Comparison of ENCODE assay signal across 27 cellular contexts in the genomic region with DNA sequence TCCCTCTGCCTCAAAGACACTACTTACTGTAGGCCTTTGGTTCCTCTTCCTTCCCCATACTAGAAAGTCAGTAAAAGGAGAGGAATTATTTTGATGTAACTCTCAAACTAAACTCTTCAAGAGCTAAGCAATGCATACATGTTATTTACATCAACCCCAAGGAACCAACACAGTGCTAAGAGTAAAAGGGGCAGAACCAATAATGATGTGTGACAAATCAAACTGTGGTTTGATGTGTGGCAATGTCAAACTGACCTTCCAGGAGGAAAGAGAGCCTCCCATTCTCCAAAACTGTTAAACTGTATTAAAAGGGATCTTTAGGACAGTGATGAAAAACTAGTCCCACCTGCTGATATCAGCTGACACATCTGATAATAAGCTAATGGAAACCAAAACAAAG. TPM values are rescaled to one million over a fixed set of nuclear protein-coding genes. Genes with fewer than 3 reads are reported as not detected.
DNase-seq lines count a peak whose midpoint lies in the region; ATAC-seq, FAIRE-seq and TF ChIP-seq lines count a peak whose summit lies in the region.
"Had no signal": no experiment of that assay in that cellular context is flagged by ENCODE, and none has a peak within 500 bp of the region (broad histone marks: within the 10 kb centered on the region; RNA-seq: fewer than 3 reads in every experiment).

No MANE protein-coding gene starts in this region.

- no peaks in the 10 kb centered on the region for H3K27me3 Mint-ChIP-seq in activated naive CD8-positive, alpha-beta T cell treated with anti-CD3 and anti-CD28 coated beads for 36 hours
- no peaks in the 10 kb centered on the region for H3K27me3 Mint-ChIP-seq in activated naive CD8-positive, alpha-beta T cell treated with anti-CD3 and anti-CD28 coated beads, Interleukin-2, amount 50 U/mL, for 24 hours
- H3K27me3 Mint-ChIP-seq: B cell; CD4-positive, alpha-beta memory T cell; CD4-positive, CD25-positive, alpha-beta regulatory T cell; CD8-positive, alpha-beta memory T cell had no signal

- H3K4me1 ChIP-seq in HEK293 (ENCODE audit: control insufficient read depth, insufficient read depth, low read length) (no peaks in the 10 kb centered on the region), K562 (replicated peaks in 1 of 2; ENCODE audit: control insufficient read depth in 2 of 2, insufficient read depth in 2 of 2, low read length in 2 of 2) (no peaks in the 10 kb centered on the region; a peak in 1 of 5 replicates), BE2C (no peaks in the 10 kb centered on the region)
- H3K4me1 ChIP-seq: A549, BLaER1 had no signal

- TF ChIP-seq RAD21 in K562 (CRISPR knock-in tag; conservative IDR thresholded peaks at IDR 0.05 in 1 of 2, IDR thresholded peaks at IDR 0.05 in 1 of 2): no peak

- H3K9me3 Mint-ChIP-seq in activated naive CD8-positive, alpha-beta T cell treated with anti-CD3 and anti-CD28 coated beads for 36 hours: no peaks in the 10 kb centered on the region
- H3K9me3 Mint-ChIP-seq in activated naive CD8-positive, alpha-beta T cell treated with anti-CD3 and anti-CD28 coated beads, Interleukin-2, amount 50 U/mL, for 24 hours: no peaks in the 10 kb centered on the region
- H3K9me3 Mint-ChIP-seq: CD14-positive monocyte; CD4-positive, alpha-beta memory T cell; CD8-positive, alpha-beta memory T cell had no signal

- no peaks in the 10 kb centered on the region for H3K9me1 ChIP-seq in K562 (ENCODE audit: control insufficient read depth, insufficient read depth, low read length)

- peaks cover 18% of the 10 kb centered on the region for H3K36me3 Mint-ChIP-seq in activated naive CD8-positive, alpha-beta T cell treated with anti-CD3 and anti-CD28 coated beads for 36 hours
- peaks cover 29% of the 10 kb centered on the region for H3K36me3 Mint-ChIP-seq in activated naive CD8-positive, alpha-beta T cell treated with anti-CD3 and anti-CD28 coated beads, Interleukin-2, amount 50 U/mL, for 24 hours (ENCODE audit: low read depth)

- H3K27me3 ChIP-seq in K562 (ENCODE audit: control insufficient read depth in 2 of 2, insufficient read depth in 2 of 2, low read length in 2 of 2) (no peaks in the 10 kb centered on the region), BE2C (no peaks in the 10 kb centered on the region)
- H3K27me3 ChIP-seq: BLaER1 had no signal

- no peak for TF ChIP-seq CTCF in HEK293 (tag by site-specific recombination; IDR thresholded peaks at IDR 0.05)
- TF ChIP-seq CTCF in K562 (IDR thresholded peaks at IDR 0.05 in 2 of 3, conservative IDR thresholded peaks at IDR 0.05 in 1 of 3; ENCODE audit: insufficient read depth in 2 of 3, low read depth in 1 of 3, low read length in 3 of 3): no peak
- TF ChIP-seq CTCF in BE2C (IDR thresholded peaks at IDR 0.05; ENCODE audit: low read depth, low read length): no peak

- H3K79me2 ChIP-seq in K562 (ENCODE audit: control insufficient read depth, insufficient read depth, low read length): no peaks in the 10 kb centered on the region

- no peak for ATAC-seq in activated naive CD8-positive, alpha-beta T cell treated with anti-CD3 and anti-CD28 coated beads, Interleukin-2, amount 50 U/mL, for 24 hours
- no peak for ATAC-seq in K562
- no peak for ATAC-seq in HG03175 (IDR thresholded peaks at IDR 0.05; ENCODE audit: unreplicated experiment)
- ATAC-seq: A549, GM12878 had no signal

- H3K4me3 ChIP-seq in HEK293 (ENCODE audit: low read depth, low read length) (no peak overlapping the region), K562 (no peak overlapping the region), BE2C (ENCODE audit: low read depth, low read length) (no peak overlapping the region)
- H3K4me3 ChIP-seq: A549, BLaER1, GM12878 had no signal

- H3K9ac ChIP-seq in K562 (ENCODE audit: insufficient read depth in 1 of 2, low read depth in 2 of 2, low read length in 2 of 2): no peak overlapping the region
- H3K9ac ChIP-seq: BLaER1 had no signal

- H3K9me3 ChIP-seq in HEK293 (ENCODE audit: control insufficient read depth, insufficient read depth, low read depth, low read length): no peaks in the 10 kb centered on the region
- H3K9me3 ChIP-seq in K562 (replicated peaks; ENCODE audit: control insufficient read depth, insufficient read depth, low read depth, low read length): no peaks in the 10 kb centered on the region
- H3K9me3 ChIP-seq in BE2C: no peaks in the 10 kb centered on the region
- H3K9me3 ChIP-seq: A549, BLaER1 had no signal

- no TSS peak for BruUV-seq in K562 (replicated peaks; lab: Mats Ljungman, UMichigan)

- peak overlapping the region; percentile 11 for H3K27ac Mint-ChIP-seq in activated naive CD8-positive, alpha-beta T cell treated with anti-CD3 and anti-CD28 coated beads for 36 hours
- no peak overlapping the region for H3K27ac Mint-ChIP-seq in activated naive CD8-positive, alpha-beta T cell treated with anti-CD3 and anti-CD28 coated beads, Interleukin-2, amount 50 U/mL, for 24 hours
- H3K27ac Mint-ChIP-seq: B cell; CD4-positive, CD25-positive, alpha-beta regulatory T cell had no signal

- no peak overlapping the region for H3K27ac ChIP-seq in HEK293 (ENCODE audit: extremely low read depth, low read depth, low read length)
- no peak overlapping the region for H3K27ac ChIP-seq in K562 (ENCODE audit: extremely low read depth, low read depth, low read length)
- H3K27ac ChIP-seq: 22Rv1, A549, BLaER1 had no signal

- DNase-seq in activated naive CD8-positive, alpha-beta T cell treated with anti-CD3 and anti-CD28 coated beads for 36 hours: no peak
- no peak for DNase-seq in activated naive CD8-positive, alpha-beta T cell treated with anti-CD3 and anti-CD28 coated beads, Interleukin-2, amount 50 U/mL, for 24 hours
- DNase-seq in K562 (ENCODE audit: extremely low read depth in 1 of 4, low spot score in 3 of 4) (no peak), BE2C (no peak)
- DNase-seq: AML-193; C1 segment of cervical spinal cord; CD4-positive, alpha-beta memory T cell; CD4-positive, CD25-positive, alpha-beta regulatory T cell; CD8-positive, alpha-beta memory T cell; COR-L47; DMS 273 treated with DMSO at 0.1 percent for 48 hours; DMS153; DMS53; DMS79; DND-41; EL; GDM1 had no signal

- in situ Hi-C loops in K562 (cut with MboI): no loop called here

- no peak for FAIRE-seq in K562 (lab: Jason Lieb, UNC)
- FAIRE-seq: A549, GM12878, GM12892, GM18507 had no signal

- no peak overlapping the region for H2AFZ ChIP-seq in K562 (ENCODE audit: low read depth, low read length)

- no peaks in the 10 kb centered on the region; the same call in none of the 2 replicates for H4K20me1 ChIP-seq in K562 (replicated peaks; ENCODE audit: control insufficient read depth, insufficient read depth, low read length)

- intact Hi-C loops in K562 (cut with micrococcal nuclease): no loop called here

- POLR2A ChIA-PET in HEK293 (lab: Yijun Ruan, JAX): interaction anchor here (0.7 to 1.0 kb wide), 2 partner anchors 34 to 69 kb away, joined by 4 read pairs; no protein-coding TSS in a partner anchor
- POLR2A ChIA-PET in K562 (lab: Yijun Ruan, JAX): interaction anchor here (0.7 to 0.8 kb wide), 2 partner anchors 109 to 374 kb away, joined by 3 read pairs; no protein-coding TSS in a partner anchor

- H3K4me2 ChIP-seq in K562 (ENCODE audit: insufficient read depth, low read length): no peak overlapping the region
- H3K4me2 ChIP-seq: A549, BLaER1 had no signal

- no peak for TF ChIP-seq EP300 in K562 (IDR thresholded peaks at IDR 0.05; ENCODE audit: low read length)

- no peak for TF ChIP-seq POLR2A in K562 (conservative IDR thresholded peaks at IDR 0.05)

- CTCF ChIA-PET in HEK293 (lab: Yijun Ruan, JAX) (interaction anchor here (1.0 kb wide), 1 partner anchor 16 kb away, joined by 3 read pairs; no protein-coding TSS in a partner anchor), K562 (lab: Yijun Ruan, JAX; ENCODE audit: low intra/inter-chr PET ratio) (no interaction called here)

- H3K4me3 Mint-ChIP-seq in activated naive CD8-positive, alpha-beta T cell treated with anti-CD3 and anti-CD28 coated beads for 36 hours: no peak overlapping the region
- no peak overlapping the region for H3K4me3 Mint-ChIP-seq in activated naive CD8-positive, alpha-beta T cell treated with anti-CD3 and anti-CD28 coated beads, Interleukin-2, amount 50 U/mL, for 24 hours
- H3K4me3 Mint-ChIP-seq: B cell; CD14-positive monocyte; CD4-positive, alpha-beta memory T cell; CD4-positive, CD25-positive, alpha-beta regulatory T cell; CD8-positive, alpha-beta memory T cell had no signal

- H3K4me1 Mint-ChIP-seq in activated naive CD8-positive, alpha-beta T cell treated with anti-CD3 and anti-CD28 coated beads for 36 hours: no peaks in the 10 kb centered on the region
- H3K4me1 Mint-ChIP-seq in activated naive CD8-positive, alpha-beta T cell treated with anti-CD3 and anti-CD28 coated beads, Interleukin-2, amount 50 U/mL, for 24 hours: no peaks in the 10 kb centered on the region
- H3K4me1 Mint-ChIP-seq: B cell; CD4-positive, alpha-beta memory T cell; CD4-positive, CD25-positive, alpha-beta regulatory T cell; CD8-positive, alpha-beta memory T cell had no signal

- H3K36me3 ChIP-seq in HEK293 (ENCODE audit: control insufficient read depth in 2 of 2, insufficient read depth in 1 of 2, low read length in 2 of 2) (peaks cover 13 to 71% of the 10 kb centered on the region in 2 experiments; a peak in 2 of 3 replicates), K562 (ENCODE audit: control insufficient read depth, insufficient read depth, low read length) (peaks cover 55% of the 10 kb centered on the region), BE2C (peaks cover 50% of the 10 kb centered on the region)

RNA-seq across cellular contexts. Expression of gene NDUFAB1, which starts 15.7 kb away (rescaled TPM):
- 100 to 1,000 TPM; 175 to 183 TPM for total RNA-seq in activated naive CD8-positive, alpha-beta T cell treated with anti-CD3 and anti-CD28 coated beads for 36 hours
- 39.9 and 62.7 TPM in 2 replicates for total RNA-seq in K562 (2011; cell fraction: chromatin; rRNA removed; ENCODE audit: low replicate concordance)
- 38.2 and 39.7 TPM in 2 replicates for total RNA-seq in K562 (2011; cell fraction: nucleolus; rRNA removed)
- 52.5 and 65.8 TPM in 2 replicates for total RNA-seq in K562 (2011; cell fraction: nucleoplasm; rRNA removed)
- total RNA-seq in K562 (2014; rRNA removed) (355 and 382 TPM in 2 replicates), K562 (2014; rRNA removed; fragmentation: Illumina TruSeq; extraction: Trizol) (234 and 245 TPM in 2 replicates), K562 (2015; rRNA removed; fragmentation: Illumina TruSeq; extraction: Trizol) (215 and 235 TPM in 2 replicates), K562 (2021) (238 and 260 TPM in 2 replicates)
- polyA plus RNA-seq in K562 (2011; rRNA removed) (246 and 317 TPM in 2 replicates), K562 (2014; fragmentation: Illumina TruSeq; extraction: Trizol) (143 and 182 TPM in 2 replicates), K562 (2014; fragmentation: Nextera tagmentation; extraction: Ambion mirVana) (100 to 1,000 TPM; 123 to 240 TPM), K562 (2014; rRNA removed) (481 and 558 TPM in 2 replicates)
- 350 and 532 TPM in 2 replicates for polyA plus RNA-seq in K562 (2011; cell fraction: cytosol; rRNA removed)
- polyA plus RNA-seq in K562 (2011; cell fraction: nucleus; rRNA removed): 78.8 and 89.0 TPM in 2 replicates
- 168 and 302 TPM in 2 replicates for polyA plus RNA-seq in K562 (2012)
- 77.6 and 92.4 TPM in 2 replicates for polyA minus RNA-seq in K562 (2011; rRNA and poly(A)+ RNA removed)
- 86.8 and 89.9 TPM in 2 replicates for polyA minus RNA-seq in K562 (2011; cell fraction: cytosol; rRNA and poly(A)+ RNA removed)
- polyA minus RNA-seq in K562 (2011; cell fraction: nucleus; rRNA and poly(A)+ RNA removed): 16.8 and 23.7 TPM in 2 replicates
- 312 TPM for polyA plus RNA-seq in BE2C (2012; ENCODE audit: insufficient read depth, insufficient read length, low read depth)

RNA-seq across cellular contexts. Expression of gene UBFD1, which starts 22.9 kb away (rescaled TPM):
- 10 to 100 TPM; 60.4 to 62.7 TPM for total RNA-seq in activated naive CD8-positive, alpha-beta T cell treated with anti-CD3 and anti-CD28 coated beads for 36 hours
- total RNA-seq in K562 (2011; cell fraction: chromatin; rRNA removed; ENCODE audit: low replicate concordance): 119 and 132 TPM in 2 replicates
- 81.9 and 104 TPM in 2 replicates for total RNA-seq in K562 (2011; cell fraction: nucleolus; rRNA removed)
- total RNA-seq in K562 (2011; cell fraction: nucleoplasm; rRNA removed): 134 and 172 TPM in 2 replicates
- 66.2 and 91.7 TPM in 2 replicates for total RNA-seq in K562 (2014; rRNA removed)
- total RNA-seq in K562 (2014; rRNA removed; fragmentation: Illumina TruSeq; extraction: Trizol): 31.0 and 34.6 TPM in 2 replicates
- 25.5 and 26.3 TPM in 2 replicates for total RNA-seq in K562 (2015; rRNA removed; fragmentation: Illumina TruSeq; extraction: Trizol)
- 65.6 and 68.1 TPM in 2 replicates for total RNA-seq in K562 (2021)
- 51.3 and 53.2 TPM in 2 replicates for polyA plus RNA-seq in K562 (2011; rRNA removed)
- 45.2 and 62.5 TPM in 2 replicates for polyA plus RNA-seq in K562 (2011; cell fraction: cytosol; rRNA removed)
- 77.7 and 83.6 TPM in 2 replicates for polyA plus RNA-seq in K562 (2011; cell fraction: nucleus; rRNA removed)
- 29.3 and 42.1 TPM in 2 replicates for polyA plus RNA-seq in K562 (2012)
- 29.0 and 34.0 TPM in 2 replicates for polyA plus RNA-seq in K562 (2014; fragmentation: Illumina TruSeq; extraction: Trizol)
- 10 to 100 TPM; 10.7 to 11.0 TPM for polyA plus RNA-seq in K562 (2014; fragmentation: Nextera tagmentation; extraction: Ambion mirVana)
- polyA plus RNA-seq in K562 (2014; rRNA removed): 47.9 and 58.8 TPM in 2 replicates
- polyA minus RNA-seq in K562 (2011; rRNA and poly(A)+ RNA removed): 44.9 and 47.1 TPM in 2 replicates
- polyA minus RNA-seq in K562 (2011; cell fraction: cytosol; rRNA and poly(A)+ RNA removed): 22.3 and 28.6 TPM in 2 replicates
- 43.6 and 61.6 TPM in 2 replicates for polyA minus RNA-seq in K562 (2011; cell fraction: nucleus; rRNA and poly(A)+ RNA removed)
- polyA plus RNA-seq in BE2C (2012; ENCODE audit: insufficient read depth, insufficient read length, low read depth): 76.7 TPM

RNA-seq across cellular contexts. Expression of gene EARS2, which starts 23.2 kb away (rescaled TPM):
- 10 to 100 TPM; 25.2 to 30.4 TPM for total RNA-seq in activated naive CD8-positive, alpha-beta T cell treated with anti-CD3 and anti-CD28 coated beads for 36 hours
- total RNA-seq in K562 (2011; cell fraction: chromatin; rRNA removed; ENCODE audit: low replicate concordance): 61.3 and 143 TPM in 2 replicates
- 97.4 and 101 TPM in 2 replicates for total RNA-seq in K562 (2011; cell fraction: nucleolus; rRNA removed)
- 85.9 and 96.5 TPM in 2 replicates for total RNA-seq in K562 (2011; cell fraction: nucleoplasm; rRNA removed)
- total RNA-seq in K562 (2014; rRNA removed) (31.3 and 40.7 TPM in 2 replicates), K562 (2014; rRNA removed; fragmentation: Illumina TruSeq; extraction: Trizol) (38.2 and 42.1 TPM in 2 replicates), K562 (2015; rRNA removed; fragmentation: Illumina TruSeq; extraction: Trizol) (39.9 and 41.7 TPM in 2 replicates), K562 (2021) (35.7 and 35.9 TPM in 2 replicates)
- polyA plus RNA-seq in K562 (2011; rRNA removed) (57.4 and 63.3 TPM in 2 replicates), K562 (2014; fragmentation: Illumina TruSeq; extraction: Trizol) (46.6 and 58.6 TPM in 2 replicates), K562 (2014; fragmentation: Nextera tagmentation; extraction: Ambion mirVana) (10 to 100 TPM; 17.6 to 20.4 TPM), K562 (2014; rRNA removed) (36.3 and 43.2 TPM in 2 replicates)
- polyA plus RNA-seq in K562 (2011; cell fraction: cytosol; rRNA removed): 80.9 and 118 TPM in 2 replicates
- 62.7 and 98.7 TPM in 2 replicates for polyA plus RNA-seq in K562 (2011; cell fraction: nucleus; rRNA removed)
- 17.5 and 29.5 TPM in 2 replicates for polyA plus RNA-seq in K562 (2012)
- polyA minus RNA-seq in K562 (2011; rRNA and poly(A)+ RNA removed): 78.2 and 79.2 TPM in 2 replicates
- 41.2 and 58.2 TPM in 2 replicates for polyA minus RNA-seq in K562 (2011; cell fraction: cytosol; rRNA and poly(A)+ RNA removed)
- 39.6 and 57.3 TPM in 2 replicates for polyA minus RNA-seq in K562 (2011; cell fraction: nucleus; rRNA and poly(A)+ RNA removed)
- 36.7 TPM for polyA plus RNA-seq in BE2C (2012; ENCODE audit: insufficient read depth, insufficient read length, low read depth)
